In genomic region chr13:39870197-39870746, GRCh38 we compare ENCODE assay signal across 25 cellular contexts.
"Had no signal": no experiment of that assay in that cellular context is flagged by ENCODE, and none has a peak within 500 bp of the region (broad histone marks: within the 10 kb centered on the region; RNA-seq: fewer than 3 reads in every experiment).

No MANE protein-coding gene starts in this region.

- H3K27me3 ChIP-seq: adrenal gland, ascending aorta, gastrocnemius medialis, ovary, testis, upper lobe of left lung had no signal

- H3K4me1 Mint-ChIP-seq: stimulated activated naive B cell treated with anti-CD40 and anti-IgM and Interleukin-4, amounts not matched to agents 10 μg/mL and 1 μg/mL and 100 μg/mL, for 72 hours had no signal

- H3K27ac ChIP-seq: adrenal gland, ascending aorta, gastrocnemius medialis, ovary, prostate gland, testis, upper lobe of left lung had no signal

- H3K36me3 ChIP-seq: adrenal gland, ascending aorta, gastrocnemius medialis, ovary, prostate gland, upper lobe of left lung had no signal

- ATAC-seq: activated T-cell treated with anti-CD3 and anti-CD28 coated beads, Interleukin-2, amount 50 U/mL, for 4 hours; gastrocnemius medialis; left ventricle myocardium superior; natural killer cell treated with Interleukin-12 subunit alpha and Interleukin-12 subunit beta and Interleukin-15 and Interleukin-18, amount 100 ng/mL, for 72 hours; stimulated activated naive B cell treated with anti-CD40 and anti-IgM and Interleukin-4, amounts not matched to agents 10 μg/mL and 1 μg/mL and 100 μg/mL, for 72 hours; WTC11 had no signal

- H3K4me3 Mint-ChIP-seq: activated naive CD8-positive, alpha-beta T cell; activated T-cell treated with anti-CD3 and anti-CD28 coated beads, Interleukin-2, amount 50 U/mL, for 4 hours; natural killer cell treated with Interleukin-12 subunit alpha and Interleukin-12 subunit beta and Interleukin-15 and Interleukin-18, amount 100 ng/mL, for 72 hours; stimulated activated naive B cell treated with anti-CD40 and anti-IgM and Interleukin-4, amounts not matched to agents 10 μg/mL and 1 μg/mL and 100 μg/mL, for 72 hours; WTC11 had no signal

- H3K9me3 Mint-ChIP-seq: activated T-cell treated with anti-CD3 and anti-CD28 coated beads, Interleukin-2, amount 50 U/mL, for 4 hours; stimulated activated naive B cell treated with anti-CD40 and anti-IgM and Interleukin-4, amounts not matched to agents 10 μg/mL and 1 μg/mL and 100 μg/mL, for 72 hours had no signal

- H3K27ac Mint-ChIP-seq: activated naive CD8-positive, alpha-beta T cell; activated T-helper 2 cell treated with anti-CD3 and anti-CD28 coated beads, Interferon-gamma antibody, Interleukin-2, Interleukin-4, amounts not matched to agents 10 μg/mL and 5 μg/mL and 100 μg/mL, durations not matched to agents 14 hours and 24 hours and 36 hours; natural killer cell treated with Interleukin-12 subunit alpha and Interleukin-12 subunit beta and Interleukin-15 and Interleukin-18, amount 100 ng/mL, for 72 hours; stimulated activated naive B cell treated with anti-CD40 and anti-IgM and Interleukin-4, amounts not matched to agents 10 μg/mL and 1 μg/mL and 100 μg/mL, for 72 hours; WTC11 had no signal

- H3K36me3 Mint-ChIP-seq: natural killer cell treated with Interleukin-12 subunit alpha and Interleukin-12 subunit beta and Interleukin-15 and Interleukin-18, amount 100 ng/mL, for 72 hours; stimulated activated naive B cell treated with anti-CD40 and anti-IgM and Interleukin-4, amounts not matched to agents 10 μg/mL and 1 μg/mL and 100 μg/mL, for 72 hours; WTC11 had no signal

- H3K4me3 ChIP-seq: adrenal gland, ascending aorta, gastrocnemius medialis, ovary, prostate gland, testis, upper lobe of left lung had no signal

- H3K9me3 ChIP-seq: adrenal gland, ascending aorta, gastrocnemius medialis, ovary, prostate gland, testis, upper lobe of left lung had no signal

- DNase-seq: activated CD4-positive, alpha-beta T cell treated with anti-CD3 and anti-CD28 coated beads, Interleukin-2, amount 50 U/mL, for 4 hours; activated CD8-positive, alpha-beta memory T cell treated with anti-CD3 and anti-CD28 coated beads for 24 hours; activated CD8-positive, alpha-beta memory T cell treated with anti-CD3 and anti-CD28 coated beads, Interleukin-2, amount 50 U/mL, for 4 hours; activated naive CD4-positive, alpha-beta T cell; activated T-cell treated with anti-CD3 and anti-CD28 coated beads, Interleukin-2, amount 50 U/mL, for 4 hours; adrenal gland; central memory CD4-positive, alpha-beta T cell; effector memory CD4-positive, alpha-beta T cell; gastrocnemius medialis; hypothalamus; left ventricle myocardium superior; midbrain; ovary; stimulated activated CD4-positive, alpha-beta T cell treated with anti-CD3 and anti-CD28 coated beads, Interleukin-2, amount 100 ng/mL, for 48 hours; stimulated activated CD8-positive, alpha-beta memory T cell treated with anti-CD3 and anti-CD28 coated beads, Interleukin-4, amount 100 ng/mL, for 48 hours; stimulated activated naive B cell treated with anti-CD40 and anti-IgM and Interleukin-4, amounts not matched to agents 10 μg/mL and 1 μg/mL and 100 μg/mL, for 72 hours; T-helper 9 cell; testis; upper lobe of left lung had no signal

- H3K4me1 ChIP-seq: adrenal gland, ascending aorta, gastrocnemius medialis, prostate gland, upper lobe of left lung had no signal
